ENCODE assay signal across 1 cellular context in genomic region chr13:42492372-42492920, GRCh38.
TF ChIP-seq lines count a peak whose summit lies in the region.

No MANE protein-coding gene starts in this region.

TF ChIP-seq in GM23338, 12 proteins besides CTCF, POLR2A, EP300 and RAD21 (continued from another document):
- no peak for TF ChIP-seq ZNF462 (CRISPR knock-in tag; IDR thresholded peaks at IDR 0.05)
- TF ChIP-seq STAT1 (IDR thresholded peaks at IDR 0.05; ENCODE audit: unreplicated experiment): no peak
